8 cellular contexts compared by ENCODE assay signal in the genomic region with DNA sequence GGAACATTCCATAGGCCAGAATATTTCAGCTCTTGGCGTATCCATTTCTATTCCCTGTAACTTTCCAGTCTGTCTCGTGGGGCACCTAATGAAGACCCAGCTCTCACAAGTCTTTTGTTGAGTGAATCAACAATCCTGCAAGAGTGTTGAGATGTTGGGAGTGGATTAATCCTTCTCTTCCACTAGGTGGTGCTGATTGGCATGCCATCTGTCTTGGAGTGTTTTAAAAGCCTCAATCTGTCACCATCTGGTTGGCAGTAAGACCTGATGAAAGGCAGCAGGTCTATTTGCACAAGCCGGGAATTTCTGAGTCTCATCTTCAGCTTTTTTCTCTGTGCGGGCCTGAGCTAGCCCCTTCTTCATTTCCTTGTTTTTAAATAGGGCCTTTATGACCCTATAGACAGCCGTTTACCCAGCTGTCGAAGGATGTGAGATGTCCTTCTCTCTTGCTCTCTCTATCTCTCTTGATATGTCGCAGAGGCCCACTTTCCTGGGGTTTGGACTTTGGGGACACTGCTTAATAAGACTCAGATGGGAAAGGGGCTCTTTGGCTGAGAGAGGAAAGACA.
DNase-seq lines count a peak whose midpoint lies in the region; ATAC-seq, FAIRE-seq and TF ChIP-seq lines count a peak whose summit lies in the region.

No MANE protein-coding gene starts in this region.

- 50 to 53% (median 51%) methylated on average over 7 of the region's 7 CpGs for WGBS in psoas muscle, 3 donors

- peaks cover 6% of the 10 kb centered on the region for H3K27me3 ChIP-seq in foreskin keratinocyte
- H3K27me3 ChIP-seq in psoas muscle (ENCODE audit: insufficient read depth in 3 of 3, low read length in 2 of 3) = peaks cover 0 to 3% (median 0%) of the 10 kb centered on the region in 3 donors

- TF ChIP-seq CTCF in foreskin keratinocyte (conservative IDR thresholded peaks at IDR 0.05) = peak; percentile 68
- peak; percentile 45 for TF ChIP-seq CTCF in psoas muscle (IDR thresholded peaks at IDR 0.05)

- no peaks in the 10 kb centered on the region for H3K9me3 ChIP-seq in psoas muscle

- H3K4me1 ChIP-seq in foreskin keratinocyte (no peaks in the 10 kb centered on the region), psoas muscle (no peaks in the 10 kb centered on the region)

- intact Hi-C loops in psoas muscle (cut with DNase I) = no loop called here

- no peak overlapping the region for H3K27ac ChIP-seq in foreskin keratinocyte
- H3K27ac ChIP-seq in psoas muscle = no peak overlapping the region

- no peak overlapping the region for H3K4me3 ChIP-seq in psoas muscle

- no peaks in the 10 kb centered on the region for H3K36me3 ChIP-seq in psoas muscle (ENCODE audit: insufficient read depth in 1 of 2, low read depth in 1 of 2)

- peak; percentile 78 for ATAC-seq in GM18907 (IDR thresholded peaks at IDR 0.05; ENCODE audit: unreplicated experiment)
- peak; percentile 62 for ATAC-seq in foreskin keratinocyte
- ATAC-seq in psoas muscle = peak in 2 of 4 donors; percentile 56 to 68
- no peak for ATAC-seq in GM19395 (IDR thresholded peaks at IDR 0.05; ENCODE audit: unreplicated experiment)

- DNase-seq in D341Med (ENCODE audit: low spot score) (peak; percentile 40), HTR-8/SVneo (ENCODE audit: insufficient read length, low spot score) (peak; percentile 28), SK-N-DZ (ENCODE audit: low spot score) (peak; percentile 56), foreskin keratinocyte (peak; percentile 16 to 42), psoas muscle (no peak), NK-92 (lab: John Stamatoyannopoulos, UW; ENCODE audit: unreplicated experiment) (no peak)

- FAIRE-seq in HTR-8/SVneo (lab: Jason Lieb, UNC) = peak; percentile 20

Comparison
In these comparisons a context has a peak if more than half of its experiments do, and no peak if none do; other contexts are left out.
1. DNase-seq: peak in D341Med (single experiment), HTR-8/SVneo (single experiment), SK-N-DZ (single experiment) and foreskin keratinocyte (2 of 2); none in psoas muscle (0 of 2) and NK-92 (single experiment).